ENCODE assay signal across 18 cellular contexts in genomic region chr1:91793189-91793588, GRCh38.
"Had no signal": no experiment of that assay in that cellular context is flagged by ENCODE, and none has a peak within 500 bp of the region (broad histone marks: within the 10 kb centered on the region; RNA-seq: fewer than 3 reads in every experiment).

No MANE protein-coding gene starts in this region.

- H3K36me3 ChIP-seq: gastrocnemius medialis, left lung had no signal

- DNase-seq: activated CD4-positive, alpha-beta T cell treated with anti-CD3 and anti-CD28 coated beads, Interleukin-2, amount 10 ng/mL, durations not matched to agents 24 days and 14 days; activated CD8-positive, alpha-beta memory T cell treated with anti-CD3 and anti-CD28 coated beads, Interleukin-2, amount 50 U/mL, for 4 hours; activated naive CD4-positive, alpha-beta T cell treated with anti-CD3 and anti-CD28 coated beads for 36 hours; activated T-cell treated with anti-CD3 and anti-CD28 coated beads, Interleukin-2, amount 50 U/mL, for 4 hours; anterior cingulate cortex; gastrocnemius medialis; heart left ventricle; left lung; mammary epithelial cell; nucleus accumbens; posterior cingulate gyrus; stimulated activated CD4-positive, alpha-beta T cell treated with anti-CD3 and anti-CD28 coated beads, Interleukin-15, amount 100 ng/mL, for 24 hours; stimulated activated CD4-positive, alpha-beta T cell treated with anti-CD3 and anti-CD28 coated beads, Interleukin-4, amount 100 ng/mL, for 1 hour; stimulated activated naive CD8-positive, alpha-beta T cell treated with anti-CD3 and anti-CD28 coated beads, Interleukin-15, amount 100 ng/mL, for 72 hours; upper lobe of left lung had no signal

- ATAC-seq: activated T-cell treated with anti-CD3 and anti-CD28 coated beads, Interleukin-2, amount 50 U/mL, for 4 hours; heart left ventricle; left lung; stimulated activated naive CD8-positive, alpha-beta T cell treated with anti-CD3 and anti-CD28 coated beads, Interleukin-15, amount 100 ng/mL, for 72 hours had no signal

- H3K27me3 Mint-ChIP-seq: stimulated activated naive CD8-positive, alpha-beta T cell treated with anti-CD3 and anti-CD28 coated beads, Interleukin-15, amount 100 ng/mL, for 72 hours had no signal

- H3K4me3 ChIP-seq: coronary artery, gastrocnemius medialis, heart left ventricle, left lung, upper lobe of left lung had no signal

- H3K9me3 ChIP-seq: gastrocnemius medialis, heart left ventricle, left lung, upper lobe of left lung had no signal

- H3K27me3 ChIP-seq: gastrocnemius medialis, heart left ventricle, left lung, upper lobe of left lung had no signal

- H3K4me3 Mint-ChIP-seq: activated CD4-positive, alpha-beta T cell treated with anti-CD3 and anti-CD28 coated beads, Interleukin-2, amount 10 ng/mL, durations not matched to agents 24 days and 14 days; activated naive CD4-positive, alpha-beta T cell treated with anti-CD3 and anti-CD28 coated beads for 36 hours; activated T-cell treated with anti-CD3 and anti-CD28 coated beads, Interleukin-2, amount 50 U/mL, for 4 hours; brain; stimulated activated naive CD8-positive, alpha-beta T cell treated with anti-CD3 and anti-CD28 coated beads, Interleukin-15, amount 100 ng/mL, for 72 hours; T-helper 1 cell treated with Interleukin-12 subunit alpha and Interleukin-12 subunit beta and Interleukin-4 antibody, amounts not matched to agents 30 μg/mL and 1 μg/mL, for 36 hours had no signal

- H3K27ac Mint-ChIP-seq: activated CD4-positive, alpha-beta T cell treated with anti-CD3 and anti-CD28 coated beads, Interleukin-2, amount 10 ng/mL, durations not matched to agents 24 days and 14 days; activated naive CD4-positive, alpha-beta T cell treated with anti-CD3 and anti-CD28 coated beads for 36 hours; stimulated activated naive CD8-positive, alpha-beta T cell treated with anti-CD3 and anti-CD28 coated beads, Interleukin-15, amount 100 ng/mL, for 72 hours; T-helper 1 cell treated with Interleukin-12 subunit alpha and Interleukin-12 subunit beta and Interleukin-4 antibody, amounts not matched to agents 30 μg/mL and 1 μg/mL, for 36 hours had no signal

- H3K9me3 Mint-ChIP-seq: activated CD4-positive, alpha-beta T cell treated with anti-CD3 and anti-CD28 coated beads, Interleukin-2, amount 10 ng/mL, durations not matched to agents 24 days and 14 days; activated T-cell treated with anti-CD3 and anti-CD28 coated beads, Interleukin-2, amount 50 U/mL, for 4 hours; stimulated activated naive CD8-positive, alpha-beta T cell treated with anti-CD3 and anti-CD28 coated beads, Interleukin-15, amount 100 ng/mL, for 72 hours had no signal
